In genomic region chr7:30413864-30414263, GRCh38 we compare ENCODE assay signal across 22 cellular contexts.
DNase-seq lines count a peak whose midpoint lies in the region; ATAC-seq, FAIRE-seq and TF ChIP-seq lines count a peak whose summit lies in the region.
"Had no signal": no experiment of that assay in that cellular context is flagged by ENCODE, and none has a peak within 500 bp of the region (broad histone marks: within the 10 kb centered on the region; RNA-seq: fewer than 3 reads in every experiment).

No MANE protein-coding gene starts in this region.

- no peak overlapping the region for H3K27ac ChIP-seq in GM23338 (ENCODE audit: low read depth)
- H3K27ac ChIP-seq in K562 (ENCODE audit: extremely low read depth, low read depth, low read length), result no peak overlapping the region
- H3K27ac ChIP-seq in mesenchymal stem cell (ENCODE audit: low read length, poor library complexity, severe bottlenecking), result no peak overlapping the region
- H3K27ac ChIP-seq: 22Rv1, A549, C4-2B, KMS-11 had no signal

- in situ Hi-C loops in K562 (cut with MboI), result loop anchor here (5.0 kb wide), 2 partner anchors 137 to 252 kb away; no protein-coding TSS in a partner anchor

- TF ChIP-seq EP300 in K562 (IDR thresholded peaks at IDR 0.05; ENCODE audit: low read length), result no peak

- H3K36me3 Mint-ChIP-seq in GM23338 (ENCODE audit: low read depth), result peaks cover 13% of the 10 kb centered on the region

- 63% methylated on average over 7 of the region's 7 CpGs for WGBS in K562 (ENCODE audit: insufficient coverage, low coverage, missing lambda C conversion rate)
- 96% methylated on average over 7 of the region's 7 CpGs for WGBS in mesenchymal stem cell

- no peak for TF ChIP-seq RAD21 in K562 (CRISPR knock-in tag; conservative IDR thresholded peaks at IDR 0.05 in 1 of 2, IDR thresholded peaks at IDR 0.05 in 1 of 2)

- H3K27me3 Mint-ChIP-seq in GM23338 (ENCODE audit: insufficient read depth, low read depth, poor library complexity), result peaks cover 2% of the 10 kb centered on the region
- H3K27me3 Mint-ChIP-seq: CD4-positive, alpha-beta T cell had no signal

- H3K4me1 Mint-ChIP-seq in GM23338, result 0 out of 3 replicates have a peak, but pooled peaks cover 2% of the 10 kb centered on the region

- peak overlapping the region; percentile 6 for H2AK5ac ChIP-seq in mesenchymal stem cell (ENCODE audit: low read length, severe bottlenecking)

- H3K27ac Mint-ChIP-seq in GM23338, result no peak overlapping the region
- H3K27ac Mint-ChIP-seq: CD4-positive, alpha-beta T cell had no signal

- POLR2A ChIA-PET in K562 (lab: Yijun Ruan, JAX), result no interaction called here

- intact Hi-C loops in K562 (cut with micrococcal nuclease), result loop anchor here (2.0 kb wide), 4 partner anchors 129 to 249 kb away; partner anchors contain the start of gene ZNRF2

- no peaks in the 10 kb centered on the region for H3K9me2 ChIP-seq in GM23338 (ENCODE audit: insufficient read depth)

- no peak overlapping the region for H2BK120ac ChIP-seq in mesenchymal stem cell (ENCODE audit: low read depth, low read length)

- no peak overlapping the region for H3K23ac ChIP-seq in mesenchymal stem cell (ENCODE audit: low read length in 2 of 2)

- H3K4me3 ChIP-seq in GM23338 (no peak overlapping the region), K562 (no peak overlapping the region), mesenchymal stem cell (ENCODE audit: insufficient read depth in 1 of 2, low read depth in 1 of 2, low read length in 2 of 2) (no peak overlapping the region)
- H3K4me3 ChIP-seq: A549 had no signal

- H3K18ac ChIP-seq in mesenchymal stem cell (ENCODE audit: low read depth in 1 of 2, low read length in 2 of 2), result no peak overlapping the region

- H3F3A ChIP-seq in GM23338 (replicated peaks; ENCODE audit: low read depth), result no peaks in the 10 kb centered on the region

- FAIRE-seq in K562 (lab: Jason Lieb, UNC), result no peak
- FAIRE-seq: A549, D721Med, G401.6, GM12891, GM19239, HTR-8/SVneo had no signal

- H3K9me3 Mint-ChIP-seq in GM23338, result peaks cover 24% of the 10 kb centered on the region

- no peak overlapping the region for H2BK12ac ChIP-seq in mesenchymal stem cell (ENCODE audit: low read length in 2 of 2)

- H3K27me3 ChIP-seq in GM23338 (ENCODE audit: insufficient read depth) (no peaks in the 10 kb centered on the region), K562 (ENCODE audit: control insufficient read depth in 2 of 2, insufficient read depth in 2 of 2, low read length in 2 of 2) (no peaks in the 10 kb centered on the region), mesenchymal stem cell (ENCODE audit: control insufficient read depth in 1 of 2, insufficient read depth in 1 of 2, low read length in 2 of 2) (no peaks in the 10 kb centered on the region)

- TF ChIP-seq CTCF in GM23338 (conservative IDR thresholded peaks at IDR 0.05; ENCODE audit: low read depth in 2 of 2) (no peak), K562 (IDR thresholded peaks at IDR 0.05 in 2 of 3, conservative IDR thresholded peaks at IDR 0.05 in 1 of 3; ENCODE audit: insufficient read depth in 2 of 3, low read depth in 1 of 3, low read length in 3 of 3) (no peak)

- H4K20me1 ChIP-seq in GM23338 (replicated peaks; ENCODE audit: insufficient read depth) (no peaks in the 10 kb centered on the region), K562 (replicated peaks; ENCODE audit: control insufficient read depth, insufficient read depth, low read length) (no peaks in the 10 kb centered on the region)

- no peak overlapping the region for H4K91ac ChIP-seq in mesenchymal stem cell (ENCODE audit: low read length)

- no peak overlapping the region for H2BK5ac ChIP-seq in mesenchymal stem cell (ENCODE audit: low read depth, low read length, poor library complexity, severe bottlenecking)

- DNase-seq in DMS 273 (lab: John Stamatoyannopoulos, UW; ENCODE audit: unreplicated experiment) (peak; percentile 40), DMS 273 treated with DMSO at 0.1 percent for 48 hours (lab: John Stamatoyannopoulos, UW) (no peak), GM23338 (ENCODE audit: low spot score) (peak; percentile 43), K562 (ENCODE audit: extremely low read depth in 1 of 4, low spot score in 3 of 4) (no peak), mesenchymal stem cell (no peak), GM19240 (ENCODE audit: insufficient read length, low spot score) (no peak)
- DNase-seq: AML-193; CD4-positive, alpha-beta T cell; GOT3 had no signal

- H3K9me3 ChIP-seq in K562 (replicated peaks; ENCODE audit: control insufficient read depth, insufficient read depth, low read depth, low read length) (peaks cover 5% of the 10 kb centered on the region; the same call in 1 of the 2 replicates), mesenchymal stem cell (ENCODE audit: control insufficient read depth, low read length) (no peaks in the 10 kb centered on the region)

- H3K4me2 ChIP-seq in GM23338 (no peak overlapping the region), K562 (ENCODE audit: insufficient read depth, low read length) (no peak overlapping the region), mesenchymal stem cell (ENCODE audit: low read length, poor library complexity, severe bottlenecking) (no peak overlapping the region)
- H3K4me2 ChIP-seq: A549, KMS-11 had no signal

- no peaks in the 10 kb centered on the region for H3K9me1 ChIP-seq in K562 (ENCODE audit: control insufficient read depth, insufficient read depth, low read length)

- H3K14ac ChIP-seq in mesenchymal stem cell (ENCODE audit: low read length in 2 of 2), result no peak overlapping the region

- H3K79me2 ChIP-seq in GM23338 (replicated peaks; ENCODE audit: insufficient read depth) (no peaks in the 10 kb centered on the region), K562 (ENCODE audit: control insufficient read depth, insufficient read depth, low read length) (no peaks in the 10 kb centered on the region)

- H3K4me3 Mint-ChIP-seq in GM23338, result no peak overlapping the region
- H3K4me3 Mint-ChIP-seq: CD4-positive, alpha-beta T cell; H9 had no signal

- no peak overlapping the region for H2BK15ac ChIP-seq in mesenchymal stem cell (ENCODE audit: low read depth, poor library complexity, severe bottlenecking)

- H3K79me1 ChIP-seq in mesenchymal stem cell (replicated peaks; ENCODE audit: low read length, poor library complexity, severe bottlenecking), result no peaks in the 10 kb centered on the region

- no peak for TF ChIP-seq POLR2A in K562 (conservative IDR thresholded peaks at IDR 0.05)

- ATAC-seq in GM23338, result no peak
- ATAC-seq in K562, result no peak
- no peak for ATAC-seq in HG03378 (IDR thresholded peaks at IDR 0.05; ENCODE audit: unreplicated experiment)
- ATAC-seq in HG03045 (IDR thresholded peaks at IDR 0.05; ENCODE audit: unreplicated experiment), result no peak

- H2AFZ ChIP-seq in GM23338, result no peak overlapping the region
- H2AFZ ChIP-seq in K562 (ENCODE audit: low read depth, low read length), result no peak overlapping the region
- no peak overlapping the region for H2AFZ ChIP-seq in mesenchymal stem cell (ENCODE audit: low read depth, low read length)

- BruUV-seq in K562 (replicated peaks; lab: Mats Ljungman, UMichigan), result no TSS peak

- no peak overlapping the region for H4K8ac ChIP-seq in mesenchymal stem cell (ENCODE audit: low read length)

- H3K36me3 ChIP-seq in GM23338 (ENCODE audit: insufficient read depth) (peaks cover 4% of the 10 kb centered on the region; the same call in 1 of the 2 replicates), K562 (ENCODE audit: control insufficient read depth, insufficient read depth, low read length) (no peaks in the 10 kb centered on the region), mesenchymal stem cell (ENCODE audit: control insufficient read depth in 1 of 2, insufficient read depth in 2 of 2, low read depth in 1 of 2, low read length in 2 of 2) (no peaks in the 10 kb centered on the region)

- H3K9ac ChIP-seq in K562 (ENCODE audit: insufficient read depth in 1 of 2, low read depth in 2 of 2, low read length in 2 of 2) (no peak overlapping the region), mesenchymal stem cell (ENCODE audit: low read length) (no peak overlapping the region)
- H3K9ac ChIP-seq: KMS-11 had no signal

- no peaks in the 10 kb centered on the region for H3K4me1 ChIP-seq in GM23338 (ENCODE audit: insufficient read depth)
- no peaks in the 10 kb centered on the region; a peak in 1 of 5 replicates for H3K4me1 ChIP-seq in K562 (replicated peaks in 1 of 2; ENCODE audit: control insufficient read depth in 2 of 2, insufficient read depth in 2 of 2, low read length in 2 of 2)
- H3K4me1 ChIP-seq in mesenchymal stem cell (ENCODE audit: control insufficient read depth, insufficient read depth, low read depth, low read length), result peaks cover 2% of the 10 kb centered on the region
- H3K4me1 ChIP-seq: A549, Caco-2 had no signal

- no peak overlapping the region for H3K4ac ChIP-seq in mesenchymal stem cell (ENCODE audit: low read depth in 1 of 2, low read length in 2 of 2)

- CTCF ChIA-PET in K562 (lab: Yijun Ruan, JAX; ENCODE audit: low intra/inter-chr PET ratio), result interaction anchor here (1.5 to 3.4 kb wide), 2 partner anchors 138 to 254 kb away, joined by 4 to 25 read pairs; no protein-coding TSS in a partner anchor

TF ChIP-seq in GM23338, 12 proteins besides CTCF, POLR2A, EP300 and RAD21 (continues in another document):
- TF ChIP-seq ZNF114 (CRISPR knock-in tag; IDR thresholded peaks at IDR 0.05) (no peak), CREB1 (CRISPR knock-in tag; IDR thresholded peaks at IDR 0.05; ENCODE audit: low read depth) (no peak), ZNF331 (CRISPR knock-in tag; IDR thresholded peaks at IDR 0.05; ENCODE audit: low read depth) (no peak), POLR2AphosphoS5 (IDR thresholded peaks at IDR 0.05; ENCODE audit: low read depth) (no peak), EZH2 (IDR thresholded peaks at IDR 0.05; ENCODE audit: low read depth, unreplicated experiment) (no peak)

TF ChIP-seq in K562, 482 proteins besides CTCF, POLR2A, EP300 and RAD21:
- TF ChIP-seq ZFP36 (IDR thresholded peaks at IDR 0.05; ENCODE audit: low read depth, low read length, partially characterized antibody) (peak; percentile 34), HDAC1 (IDR thresholded peaks at IDR 0.05) (no peak), KDM1A (IDR thresholded peaks at IDR 0.05) (no peak), SAFB (IDR thresholded peaks at IDR 0.05; ENCODE audit: borderline replicate concordance, low read depth, low read length) (no peak), ZNF584 (CRISPR knock-in tag; IDR thresholded peaks at IDR 0.05; ENCODE audit: low read depth) (no peak), TRIM28 (IDR thresholded peaks at IDR 0.05) (0 out of 2 replicates have a peak, but pooled peaks have one; percentile 25), ZNF3 (CRISPR knock-in tag; IDR thresholded peaks at IDR 0.05) (no peak)

Comparison
In these comparisons a context has a peak if more than half of its experiments do, and no peak if none do; other contexts are left out.
1. DNase-seq: peak in DMS 273 (single experiment) and GM23338 (single experiment); none in DMS 273 treated with DMSO at 0.1 percent for 48 hours (single experiment), K562 (0 of 4), mesenchymal stem cell (single experiment) and GM19240 (single experiment).